Comparison of ENCODE assay signal across 11 cellular contexts in genomic region chr15:49116108-49116507, GRCh38.
"Had no signal": no experiment of that assay in that cellular context is flagged by ENCODE, and none has a peak within 500 bp of the region (broad histone marks: within the 10 kb centered on the region; RNA-seq: fewer than 3 reads in every experiment).

No MANE protein-coding gene starts in this region.

- H3K9ac ChIP-seq: GM23248 had no signal

- ATAC-seq: GM23338, HCT116 had no signal

- H3K4me3 Mint-ChIP-seq: GM23338, H9, HFFc6 had no signal

- H3K4me3 ChIP-seq: GM23248, GM23338, HAP-1 had no signal

- DNase-seq: GM23248, GOT3, H7, H9, HCEC 1CT, HFFc6 had no signal

- H3K27ac Mint-ChIP-seq: GM23338, HFFc6 had no signal

- H3K9me3 Mint-ChIP-seq: GM23338 had no signal

- H3K4me2 ChIP-seq: GM23338 had no signal

- FAIRE-seq: H1, H54 had no signal

- H2AFZ ChIP-seq: GM23248, GM23338 had no signal

- H3K9me3 ChIP-seq: HAP-1 had no signal

- H3K27ac ChIP-seq: GM23248 had no signal
